ENCODE assay signal across 25 cellular contexts in the genomic region with DNA sequence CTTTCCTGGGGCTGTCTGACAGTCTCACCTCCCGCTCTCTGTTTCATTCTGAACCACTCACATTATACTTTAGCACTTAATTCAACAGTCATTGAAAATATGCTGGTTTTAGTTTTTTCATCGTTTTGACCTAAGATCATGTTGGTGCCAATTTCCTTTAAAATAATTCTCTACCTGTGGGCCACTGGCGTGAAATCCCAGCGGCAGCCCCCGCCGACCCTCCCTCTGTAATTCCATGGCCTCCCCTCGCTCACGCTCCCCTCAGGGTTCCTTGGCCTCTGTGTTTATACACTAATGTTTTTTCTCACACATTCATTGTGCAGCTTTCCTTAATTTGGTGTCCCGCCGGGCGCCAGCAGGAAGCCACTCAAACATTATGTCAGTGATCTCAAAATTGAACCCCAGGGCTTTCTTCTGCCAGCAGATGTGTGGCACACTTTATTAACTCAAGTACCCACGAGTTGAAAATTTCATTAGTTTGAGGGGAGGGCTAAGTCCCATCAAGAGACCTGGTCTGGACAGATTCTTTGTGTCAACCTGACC. TPM values are rescaled to one million over a fixed set of nuclear protein-coding genes. Genes with fewer than 3 reads are reported as not detected.
DNase-seq lines count a peak whose midpoint lies in the region; ATAC-seq and TF ChIP-seq lines count a peak whose summit lies in the region.
"Had no signal": no experiment of that assay in that cellular context is flagged by ENCODE, and none has a peak within 500 bp of the region (broad histone marks: within the 10 kb centered on the region; RNA-seq: fewer than 3 reads in every experiment).

No MANE protein-coding gene starts in this region.

- no peak overlapping the region for H3K4ac ChIP-seq in trophoblast cell (ENCODE audit: low read depth, low read length)

- peaks cover 0 to 13% (median 0%) of the 10 kb centered on the region in 5 experiments for H3K9me3 Mint-ChIP-seq in brain
- H3K9me3 Mint-ChIP-seq: activated naive CD8-positive, alpha-beta T cell treated with anti-CD3 and anti-CD28 coated beads for 36 hours had no signal

- WGBS in trophoblast cell (ENCODE audit: extremely low coverage, insufficient coverage, insufficient read length) = no CpG with 5 or more reads among the region's 12 CpGs

- no peak for ATAC-seq in HG03469 (IDR thresholded peaks at IDR 0.05; ENCODE audit: unreplicated experiment)
- ATAC-seq: left lobe of liver, Right ventricle myocardium inferior, upper lobe of right lung had no signal

- H2AK5ac ChIP-seq in trophoblast cell (ENCODE audit: low read length) = no peak overlapping the region

- H3K23ac ChIP-seq in trophoblast cell (ENCODE audit: low read length) = no peak overlapping the region

- peak overlapping the region in 3 of 5 experiments; percentile 3 to 78 (median 76) for H3K27ac Mint-ChIP-seq in brain
- H3K27ac Mint-ChIP-seq: activated naive CD8-positive, alpha-beta T cell treated with anti-CD3 and anti-CD28 coated beads for 36 hours; naive B cell had no signal

- no peaks in the 10 kb centered on the region for H3K36me3 ChIP-seq in trophoblast cell (ENCODE audit: control insufficient read depth in 1 of 2, insufficient read depth in 2 of 2, low read length in 2 of 2)
- H3K36me3 ChIP-seq: HAP-1, spleen, upper lobe of right lung had no signal

- peak overlapping the region; percentile 69 for H2BK120ac ChIP-seq in trophoblast cell (ENCODE audit: insufficient read depth, low read length, poor library complexity)

- H3K27ac ChIP-seq in trophoblast cell (ENCODE audit: low read depth, low read length) = peak overlapping the region; percentile 21
- H3K27ac ChIP-seq: C4-2B, PC-9, spleen, upper lobe of right lung had no signal

- peaks cover 2% of the 10 kb centered on the region for H3K9me3 ChIP-seq in trophoblast cell (ENCODE audit: insufficient read depth, low read depth, low read length)
- H3K9me3 ChIP-seq: HAP-1, spleen, upper lobe of right lung had no signal

- no peak overlapping the region for H2AFZ ChIP-seq in trophoblast cell (ENCODE audit: insufficient read depth, low read length, poor library complexity)
- H2AFZ ChIP-seq: PC-9 had no signal

- H3K79me1 ChIP-seq in trophoblast cell (ENCODE audit: low read length) = peaks cover 40% of the 10 kb centered on the region

- H3K4me1 Mint-ChIP-seq in brain = peaks cover 28% of the 10 kb centered on the region
- H3K4me1 Mint-ChIP-seq: activated naive CD8-positive, alpha-beta T cell treated with anti-CD3 and anti-CD28 coated beads for 36 hours; naive B cell had no signal

- H3K36me3 Mint-ChIP-seq in brain = no peaks in the 10 kb centered on the region
- H3K36me3 Mint-ChIP-seq: activated naive CD8-positive, alpha-beta T cell treated with anti-CD3 and anti-CD28 coated beads for 36 hours; naive B cell had no signal

- no peak overlapping the region for H3K9ac ChIP-seq in trophoblast cell (ENCODE audit: low read length)

- H2BK5ac ChIP-seq in trophoblast cell (ENCODE audit: low read depth, low read length, poor library complexity) = peak overlapping the region; percentile 10

- peaks cover 36 to 41% of the 10 kb centered on the region in 2 experiments for H3K4me1 ChIP-seq in trophoblast cell (ENCODE audit: control insufficient read depth in 1 of 2, insufficient read depth in 2 of 2, low read length in 2 of 2)
- H3K4me1 ChIP-seq: HAP-1, spleen had no signal

- peaks cover 36% of the 10 kb centered on the region for H3K27me3 Mint-ChIP-seq in brain
- H3K27me3 Mint-ChIP-seq: activated naive CD8-positive, alpha-beta T cell treated with anti-CD3 and anti-CD28 coated beads for 36 hours had no signal

- H2BK12ac ChIP-seq in trophoblast cell (ENCODE audit: low read length) = peak overlapping the region; percentile 72

- TF ChIP-seq CTCF in brain (conservative IDR thresholded peaks at IDR 0.05) = no peak

- H4K91ac ChIP-seq in trophoblast cell (ENCODE audit: low read depth, low read length) = peak overlapping the region; percentile 60

- H4K8ac ChIP-seq in trophoblast cell (ENCODE audit: low read depth, low read length) = no peak overlapping the region

- H3K27me3 ChIP-seq in trophoblast cell (ENCODE audit: insufficient read depth, low read length) = no peaks in the 10 kb centered on the region
- H3K27me3 ChIP-seq: upper lobe of right lung had no signal

- H3K79me2 ChIP-seq in trophoblast cell (ENCODE audit: control insufficient read depth, insufficient read depth, low read length, poor library complexity) = peaks cover 3% of the 10 kb centered on the region

- no peak overlapping the region for H4K12ac ChIP-seq in trophoblast cell (ENCODE audit: low read depth, low read length)

- DNase-seq in COR-L47 (lab: John Stamatoyannopoulos, UW) (peak; percentile 24), NCI-H2081 treated with DMSO at 0.1 percent for 48 hours (lab: John Stamatoyannopoulos, UW) (peak; percentile 43), trophoblast cell (no peak), occipital lobe (lab: John Stamatoyannopoulos, UW) (no peak), 8988T (no peak)
- no peak for DNase-seq in NK-92 treated with Interleukin-12 subunit alpha and Interleukin-12 subunit beta, amount 100 ng/mL, for 24 hours (lab: John Stamatoyannopoulos, UW)
- DNase-seq: activated effector memory CD4-positive, alpha-beta T cell treated with Interleukin-2 at 50 U/mL for 16 hours; activated naive CD8-positive, alpha-beta T cell treated with anti-CD3 and anti-CD28 coated beads for 36 hours; activated T-cell treated with anti-CD3 and anti-CD28 coated beads for 4 hours; Calu3; DND-41; KG1; naive B cell; NCI-H1436 treated with DMSO at 0.1 percent for 48 hours; PC-9; spleen; stimulated activated CD4-positive, alpha-beta T cell treated with anti-CD3 and anti-CD28 coated beads, Interleukin-2, amount 100 ng/mL, for 48 hours; upper lobe of right lung had no signal

- no peak overlapping the region for H3K18ac ChIP-seq in trophoblast cell (ENCODE audit: low read length)

- no peak overlapping the region for H3K4me2 ChIP-seq in trophoblast cell (ENCODE audit: low read length)
- H3K4me2 ChIP-seq: PC-9 had no signal

- peak overlapping the region; percentile 34 for H3K14ac ChIP-seq in trophoblast cell (ENCODE audit: low read length)

- H3K4me3 Mint-ChIP-seq in brain = peak overlapping the region in 2 of 5 experiments; percentile 12 to 29
- H3K4me3 Mint-ChIP-seq: activated naive CD8-positive, alpha-beta T cell treated with anti-CD3 and anti-CD28 coated beads for 36 hours; naive B cell had no signal

- H3K4me3 ChIP-seq in trophoblast cell (ENCODE audit: low read depth, low read length) = no peak overlapping the region
- H3K4me3 ChIP-seq: HAP-1, PC-9, spleen, upper lobe of right lung had no signal

RNA-seq across cellular contexts. Expression of a gene that starts 53.4 kb away (rescaled TPM):
- polyA plus RNA-seq in brain (ENCODE audit: insufficient read depth, low read depth, low replicate concordance) = 0.07 TPM
- 0.01 and 0.03 TPM in 2 replicates for polyA plus RNA-seq in trophoblast cell (2013)
- 0.62 TPM for total RNA-seq in occipital lobe
- total RNA-seq: activated naive CD8-positive, alpha-beta T cell treated with anti-CD3 and anti-CD28 coated beads for 36 hours; PC-9; T-helper 2 cell treated with Interferon-gamma antibody and Interleukin-4, amounts not matched to agents 100 ng/mL and 5 ng/mL, for 36 hours had no signal

Comparison
In these comparisons a context has a peak if more than half of its experiments do, and no peak if none do; other contexts are left out.
1. DNase-seq: peak in COR-L47 (single experiment) and NCI-H2081 treated with DMSO at 0.1 percent for 48 hours (single experiment); none in trophoblast cell (0 of 2), NK-92 treated with Interleukin-12 subunit alpha and Interleukin-12 subunit beta, amount 100 ng/mL, for 24 hours (single experiment), occipital lobe (single experiment) and 8988T (single experiment).